In genomic region chrX:152821145-152821765, GRCh38 we compare ENCODE assay signal across 1 cellular context.
TF ChIP-seq lines count a peak whose summit lies in the region.

No MANE protein-coding gene starts in this region.

TF ChIP-seq in H1, 55 proteins besides CTCF, POLR2A, EP300 and RAD21 (continued from another document):
- TF ChIP-seq CEBPB (IDR thresholded peaks at IDR 0.05; ENCODE audit: low read depth, low read length) (no peak), RBBP5 (IDR thresholded peaks at IDR 0.05; ENCODE audit: borderline replicate concordance, low read depth, low read length) (no peak)
